ENCODE assay signal across 19 cellular contexts in the genomic region with DNA sequence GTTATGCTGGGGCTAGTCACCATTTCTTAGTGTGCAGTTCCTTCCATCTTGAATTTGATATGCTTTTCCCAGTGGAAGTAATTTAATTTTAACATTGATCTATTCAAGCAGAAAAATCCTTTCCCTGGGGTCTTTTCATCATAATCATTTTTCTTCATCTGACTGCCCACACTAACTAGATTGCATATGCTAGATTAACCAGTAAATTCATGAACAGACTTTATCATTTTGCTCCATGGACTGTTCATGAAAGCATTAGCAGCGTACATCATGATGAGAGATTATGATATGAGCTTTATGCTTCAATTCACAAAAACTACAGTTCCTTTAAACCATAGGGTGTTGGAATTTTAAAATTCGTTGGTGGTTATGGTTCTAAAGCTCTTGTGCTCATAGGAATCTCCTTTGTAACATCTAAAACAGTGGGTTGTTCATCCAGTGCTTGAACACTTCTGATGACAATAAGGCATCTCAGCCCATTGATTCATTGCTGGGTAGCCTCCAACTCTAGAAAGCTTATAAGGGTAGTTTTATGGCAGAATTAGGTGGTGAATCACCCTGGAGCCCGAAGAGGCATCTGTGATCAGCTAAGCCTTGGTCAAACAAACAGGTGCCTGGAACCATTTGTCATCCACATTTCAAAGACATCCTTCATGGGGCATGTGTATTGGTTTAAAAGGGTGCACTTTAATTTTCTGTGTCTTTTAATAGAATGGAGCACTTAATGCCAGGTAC.
DNase-seq lines count a peak whose midpoint lies in the region; ATAC-seq, FAIRE-seq and TF ChIP-seq lines count a peak whose summit lies in the region.
"Had no signal": no experiment of that assay in that cellular context is flagged by ENCODE, and none has a peak within 500 bp of the region (broad histone marks: within the 10 kb centered on the region; RNA-seq: fewer than 3 reads in every experiment).

No MANE protein-coding gene starts in this region.

- no peak for TF ChIP-seq RAD21 in K562 (CRISPR knock-in tag; conservative IDR thresholded peaks at IDR 0.05 in 1 of 2, IDR thresholded peaks at IDR 0.05 in 1 of 2)

- no peak for TF ChIP-seq EP300 in K562 (IDR thresholded peaks at IDR 0.05; ENCODE audit: low read length)

- H3K9me3 Mint-ChIP-seq in activated T-cell treated with anti-CD3 and anti-CD28 coated beads, Interleukin-2, amount 50 U/mL, for 72 hours: no peaks in the 10 kb centered on the region
- H3K9me3 Mint-ChIP-seq: activated T-helper 1 cell treated with anti-CD3 and anti-CD28 coated beads, Interleukin-12 subunit alpha, Interleukin-12 subunit beta, Interleukin-2, Interleukin-4 antibody, amounts not matched to agents 30 ng/mL and 10 ng/mL and 1 ng/mL, durations not matched to agents 14 hours and 24 hours and 36 hours had no signal

- no peaks in the 10 kb centered on the region; the same call in 1 of the 2 replicates for H3K9me3 ChIP-seq in K562 (replicated peaks; ENCODE audit: control insufficient read depth, insufficient read depth, low read depth, low read length)
- H3K9me3 ChIP-seq: upper lobe of right lung had no signal

- no TSS peak for BruUV-seq in K562 (replicated peaks; lab: Mats Ljungman, UMichigan)

- no peak for TF ChIP-seq POLR2A in K562 (conservative IDR thresholded peaks at IDR 0.05)

- H2AFZ ChIP-seq in K562 (ENCODE audit: low read depth, low read length): peak overlapping the region; percentile 41; the same call in 1 of the 2 replicates
- H2AFZ ChIP-seq: parathyroid adenoma had no signal

- ATAC-seq in K562: no peak
- ATAC-seq in activated T-cell treated with anti-CD3 and anti-CD28 coated beads, Interleukin-2, amount 50 U/mL, for 72 hours (replicated peaks in 1 of 2): no peak
- ATAC-seq: activated CD4-positive, alpha-beta T cell treated with anti-CD3 and anti-CD28 coated beads for 36 hours; upper lobe of right lung had no signal

- no peaks in the 10 kb centered on the region for H4K20me1 ChIP-seq in K562 (replicated peaks; ENCODE audit: control insufficient read depth, insufficient read depth, low read length)

- 19% methylated on average over 3 of the region's 3 CpGs for WGBS in K562 (ENCODE audit: insufficient coverage, low coverage, missing lambda C conversion rate)

- H3K4me3 Mint-ChIP-seq in activated T-cell treated with anti-CD3 and anti-CD28 coated beads, Interleukin-2, amount 50 U/mL, for 72 hours: no peak overlapping the region
- H3K4me3 Mint-ChIP-seq: activated CD4-positive, alpha-beta T cell treated with anti-CD3 and anti-CD28 coated beads for 36 hours; activated T-helper 1 cell treated with anti-CD3 and anti-CD28 coated beads, Interleukin-12 subunit alpha, Interleukin-12 subunit beta, Interleukin-2, Interleukin-4 antibody, amounts not matched to agents 30 ng/mL and 10 ng/mL and 1 ng/mL, durations not matched to agents 14 hours and 24 hours and 36 hours had no signal

- H3K27ac ChIP-seq in K562 (ENCODE audit: extremely low read depth, low read depth, low read length): no peak overlapping the region
- H3K27ac ChIP-seq: brain microvascular endothelial cell, KMS-11, parathyroid adenoma, upper lobe of right lung had no signal

- H3K4me1 Mint-ChIP-seq in activated T-cell treated with anti-CD3 and anti-CD28 coated beads, Interleukin-2, amount 50 U/mL, for 72 hours (ENCODE audit: low read depth): no peaks in the 10 kb centered on the region
- H3K4me1 Mint-ChIP-seq: activated CD4-positive, alpha-beta T cell treated with anti-CD3 and anti-CD28 coated beads for 36 hours had no signal

- POLR2A ChIA-PET in K562 (lab: Yijun Ruan, JAX): interaction anchor here (0.7 to 0.9 kb wide), 2 partner anchors 8 to 16 kb away, joined by 3 read pairs; no protein-coding TSS in a partner anchor

- H3K27me3 Mint-ChIP-seq in activated T-cell treated with anti-CD3 and anti-CD28 coated beads, Interleukin-2, amount 50 U/mL, for 72 hours (ENCODE audit: low read depth): peaks cover 17% of the 10 kb centered on the region

- H3K27ac Mint-ChIP-seq in activated T-cell treated with anti-CD3 and anti-CD28 coated beads, Interleukin-2, amount 50 U/mL, for 72 hours: no peak overlapping the region
- H3K27ac Mint-ChIP-seq: activated CD4-positive, alpha-beta T cell treated with anti-CD3 and anti-CD28 coated beads for 36 hours; activated T-helper 1 cell treated with anti-CD3 and anti-CD28 coated beads, Interleukin-12 subunit alpha, Interleukin-12 subunit beta, Interleukin-2, Interleukin-4 antibody, amounts not matched to agents 30 ng/mL and 10 ng/mL and 1 ng/mL, durations not matched to agents 14 hours and 24 hours and 36 hours had no signal

- H3K27me3 ChIP-seq in K562 (ENCODE audit: control insufficient read depth in 2 of 2, insufficient read depth in 2 of 2, low read length in 2 of 2): no peaks in the 10 kb centered on the region
- H3K27me3 ChIP-seq: brain microvascular endothelial cell, upper lobe of right lung had no signal

- H3K4me2 ChIP-seq in K562 (ENCODE audit: insufficient read depth, low read length): no peak overlapping the region
- H3K4me2 ChIP-seq: KMS-11 had no signal

- DNase-seq in NCI-H748 (lab: John Stamatoyannopoulos, UW; ENCODE audit: unreplicated experiment) (peak; percentile 18), NCI-H748 treated with DMSO at 0.1 percent for 48 hours (lab: John Stamatoyannopoulos, UW) (no peak), NCI-H510A (lab: John Stamatoyannopoulos, UW) (peak; percentile 20), K562 (ENCODE audit: extremely low read depth in 1 of 4, low spot score in 3 of 4) (no peak), skeletal muscle cell (ENCODE audit: low read depth) (peak; percentile 42), DMS79 treated with DMSO at 0.1 percent for 48 hours (lab: John Stamatoyannopoulos, UW) (no peak), islet precursor cell (no peak)
- DNase-seq in activated T-cell treated with anti-CD3 and anti-CD28 coated beads, Interleukin-2, amount 50 U/mL, for 72 hours: no peak
- DNase-seq: activated CD4-positive, alpha-beta T cell treated with anti-CD3 and anti-CD28 coated beads for 36 hours; brain microvascular endothelial cell; DMS79; SW 1271; upper lobe of right lung had no signal

- no peak for TF ChIP-seq CTCF in K562 (IDR thresholded peaks at IDR 0.05 in 2 of 3, conservative IDR thresholded peaks at IDR 0.05 in 1 of 3; ENCODE audit: insufficient read depth in 2 of 3, low read depth in 1 of 3, low read length in 3 of 3)

- no peaks in the 10 kb centered on the region for H3K9me1 ChIP-seq in K562 (ENCODE audit: control insufficient read depth, insufficient read depth, low read length)

- H3K4me1 ChIP-seq in K562 (replicated peaks in 1 of 2; ENCODE audit: control insufficient read depth in 2 of 2, insufficient read depth in 2 of 2, low read length in 2 of 2): peaks cover 22 to 25% of the 10 kb centered on the region in 2 experiments; a peak in 4 of 5 replicates
- H3K4me1 ChIP-seq: parathyroid adenoma, upper lobe of right lung had no signal

- in situ Hi-C loops in K562 (cut with MboI): no loop called here

- intact Hi-C loops in K562 (cut with micrococcal nuclease): no loop called here

- CTCF ChIA-PET in K562 (lab: Yijun Ruan, JAX; ENCODE audit: low intra/inter-chr PET ratio): no interaction called here

- H3K36me3 Mint-ChIP-seq in activated T-cell treated with anti-CD3 and anti-CD28 coated beads, Interleukin-2, amount 50 U/mL, for 72 hours (ENCODE audit: insufficient read depth in 2 of 2): no peaks in the 10 kb centered on the region

- no peaks in the 10 kb centered on the region for H3K79me2 ChIP-seq in K562 (ENCODE audit: control insufficient read depth, insufficient read depth, low read length)
- H3K79me2 ChIP-seq: parathyroid adenoma had no signal

- H3K36me3 ChIP-seq in K562 (ENCODE audit: control insufficient read depth, insufficient read depth, low read length): no peaks in the 10 kb centered on the region
- H3K36me3 ChIP-seq: brain microvascular endothelial cell, upper lobe of right lung had no signal

- H3K9ac ChIP-seq in K562 (ENCODE audit: insufficient read depth in 1 of 2, low read depth in 2 of 2, low read length in 2 of 2): no peak overlapping the region
- H3K9ac ChIP-seq: KMS-11, parathyroid adenoma had no signal

- H3K4me3 ChIP-seq in K562 (no peak overlapping the region), skeletal muscle cell (ENCODE audit: low read depth, low read length) (no peak overlapping the region)
- H3K4me3 ChIP-seq: upper lobe of right lung had no signal

- no peak for FAIRE-seq in K562 (lab: Jason Lieb, UNC)
- FAIRE-seq: A204.1, endometrium, GM18507 had no signal

TF ChIP-seq in K562, 482 proteins besides CTCF, POLR2A, EP300 and RAD21:
- TF ChIP-seq ZNF165 (CRISPR knock-in tag; IDR thresholded peaks at IDR 0.05; ENCODE audit: borderline replicate concordance) (no peak), FOSL1 (tag; conservative IDR thresholded peaks at IDR 0.05) (peak; percentile 28; the same call in 1 of the 2 replicates), CBX8 (IDR thresholded peaks at IDR 0.05; ENCODE audit: borderline replicate concordance, extremely low read depth, low read depth, low read length, poor library complexity, severe bottlenecking) (no peak), BMI1 (IDR thresholded peaks at IDR 0.05; ENCODE audit: low read length) (no peak)
- TF ChIP-seq, protein P1, sequence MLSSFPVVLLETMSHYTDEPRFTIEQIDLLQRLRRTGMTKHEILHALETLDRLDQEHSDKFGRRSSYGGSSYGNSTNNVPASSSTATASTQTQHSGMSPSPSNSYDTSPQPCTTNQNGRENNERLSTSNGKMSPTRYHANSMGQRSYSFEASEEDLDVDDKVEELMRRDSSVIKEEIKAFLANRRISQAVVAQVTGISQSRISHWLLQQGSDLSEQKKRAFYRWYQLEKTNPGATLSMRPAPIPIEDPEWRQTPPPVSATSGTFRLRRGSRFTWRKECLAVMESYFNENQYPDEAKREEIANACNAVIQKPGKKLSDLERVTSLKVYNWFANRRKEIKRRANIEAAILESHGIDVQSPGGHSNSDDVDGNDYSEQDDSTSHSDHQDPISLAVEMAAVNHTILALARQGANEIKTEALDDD (IDR thresholded peaks at IDR 0.05): 0 out of 2 replicates have a peak, but pooled peaks have one; percentile 25

Comparison
In these comparisons a context has a peak if more than half of its experiments do, and no peak if none do; other contexts are left out.
1. DNase-seq: peak in NCI-H748 (single experiment), NCI-H510A (single experiment) and skeletal muscle cell (single experiment); none in NCI-H748 treated with DMSO at 0.1 percent for 48 hours (single experiment), K562 (0 of 4), DMS79 treated with DMSO at 0.1 percent for 48 hours (single experiment), activated T-cell treated with anti-CD3 and anti-CD28 coated beads, Interleukin-2, amount 50 U/mL, for 72 hours (0 of 2) and islet precursor cell (single experiment).